ENCODE assay signal across 9 cellular contexts in the genomic region with DNA sequence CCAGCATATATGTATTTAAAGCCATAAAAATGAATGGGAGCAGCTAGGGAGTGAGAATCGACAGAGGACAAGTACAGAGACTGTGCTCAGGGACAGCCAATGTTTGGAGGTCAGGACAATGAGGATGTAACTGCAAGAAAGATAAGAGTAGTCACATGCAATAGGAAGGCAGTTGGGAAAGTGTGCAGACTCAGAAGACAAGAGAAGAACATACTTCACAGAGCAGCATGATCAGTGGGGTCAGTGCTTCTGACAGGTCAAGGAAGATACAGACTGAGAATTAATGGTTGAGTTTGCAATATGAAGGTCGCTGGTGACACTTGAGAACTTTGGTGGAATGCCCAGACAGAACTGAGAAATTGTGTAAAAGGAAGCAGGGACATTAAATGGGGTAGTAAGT.
"Had no signal": no experiment of that assay in that cellular context is flagged by ENCODE, and none has a peak within 500 bp of the region (broad histone marks: within the 10 kb centered on the region; RNA-seq: fewer than 3 reads in every experiment).

No MANE protein-coding gene starts in this region.

- ATAC-seq: GM23338, HCT116 had no signal

- H3K9me3 ChIP-seq: HAP-1 had no signal

- FAIRE-seq: H1, HTR-8/SVneo had no signal

- H3K9me3 Mint-ChIP-seq: GM23338, HFFc6 had no signal

- DNase-seq: H7, HFFc6, IMR-90, KBM-7 had no signal

- H3K4me3 ChIP-seq: GM23338, HAP-1 had no signal

- H3K4me2 ChIP-seq: GM23338 had no signal

- H3K27ac Mint-ChIP-seq: GM23338, HFFc6 had no signal

- H3K36me3 ChIP-seq: HAP-1 had no signal

- H3K4me1 Mint-ChIP-seq: GM23338 had no signal

- H2AFZ ChIP-seq: GM23338 had no signal

- H3K4me3 Mint-ChIP-seq: GM23338, HFFc6 had no signal

- H3K4me1 ChIP-seq: HAP-1 had no signal
